In genomic region chr7:7681191-7681935, GRCh38 we compare ENCODE assay signal across 8 cellular contexts. TPM values are rescaled to one million over a fixed set of nuclear protein-coding genes. Genes with fewer than 3 reads are reported as not detected.
DNase-seq lines count a peak whose midpoint lies in the region; ATAC-seq and TF ChIP-seq lines count a peak whose summit lies in the region.

No MANE protein-coding gene starts in this region.

- peaks cover 0 to 25% of the 10 kb centered on the region in 2 donors for H3K4me1 ChIP-seq in adrenal gland (replicated peaks in 1 of 2)

- H3K27ac ChIP-seq in adrenal gland, result peak overlapping the region in 1 of 5 donors; percentile 58

- H3K4me3 ChIP-seq in adrenal gland, result no peak overlapping the region

- no peaks in the 10 kb centered on the region for H3K36me3 ChIP-seq in adrenal gland (replicated peaks in 1 of 2)

- no peaks in the 10 kb centered on the region for H3K9me3 ChIP-seq in adrenal gland (replicated peaks in 1 of 3)

- WGBS in adrenal gland, 4 donors, result 33 to 42% (median 38%) methylated on average over 7 of the region's 7 CpGs

- ATAC-seq in GM19395 (IDR thresholded peaks at IDR 0.05; ENCODE audit: unreplicated experiment) (peak; percentile 85), left cardiac atrium (peak; percentile 79 to 91), sciatic nerve (peak; percentile 90)

- TF ChIP-seq CTCF in adrenal gland (IDR thresholded peaks at IDR 0.05), result peak; percentile 37 to 79 (median 71)

- DNase-seq in DMS114 treated with DMSO at 0.1 percent for 48 hours (lab: John Stamatoyannopoulos, UW; ENCODE audit: unreplicated experiment) (peak; percentile 62), HS-5 (ENCODE audit: low read depth) (peak; percentile 60), NCI-H82 treated with DMSO at 0.1 percent for 48 hours (lab: John Stamatoyannopoulos, UW; ENCODE audit: unreplicated experiment) (peak; percentile 76), adrenal gland (peak in 5 of 7 donors; percentile 32 to 68 (median 62)), left cardiac atrium (no peak), sciatic nerve (ENCODE audit: low spot score) (no peak), 8988T (no peak)

- TF ChIP-seq POLR2A in adrenal gland (IDR thresholded peaks at IDR 0.05), result no peak

- H3K27me3 ChIP-seq in adrenal gland, result no peaks in the 10 kb centered on the region

- intact Hi-C loops in adrenal gland (cut with DNase I) (no loop called here), left cardiac atrium (cut with DNase I) (loop anchor here in 1 of 2 donors (5.0 kb wide), 1 partner anchor 81 kb away; no protein-coding TSS in a partner anchor), sciatic nerve (cut with DNase I) (loop anchor here (5.0 kb wide), 1 partner anchor 81 kb away; no protein-coding TSS in a partner anchor)

RNA-seq across cellular contexts. Expression of gene RPA3, which starts 37.0 kb away (rescaled TPM):
- 10 to 100 TPM; 15.3 to 49.4 (median 32.7) TPM for total RNA-seq in adrenal gland
- 10 to 100 TPM; 19.6 to 31.4 (median 27.6) TPM for polyA plus RNA-seq in adrenal gland
- total RNA-seq in left cardiac atrium, result 10 to 100 TPM; 20.3 to 24.8 TPM
- 26.3 TPM for total RNA-seq in sciatic nerve

RNA-seq across cellular contexts. Expression of gene UMAD1, which starts 40.8 kb away (rescaled TPM):
- total RNA-seq in adrenal gland (10 to 100 TPM; 16.7 to 77.4 (median 24.4) TPM), left cardiac atrium (10 to 100 TPM in 1 of 2 donors, 1 to 10 TPM in 1; 9.8 to 11.1 TPM), sciatic nerve (18.6 TPM)
- polyA plus RNA-seq in adrenal gland, result 10 to 100 TPM in 1 of 3 donors, 1 to 10 TPM in 2; 7.4 to 33.3 (median 9.0) TPM

Comparison
In these comparisons a context has a peak if more than half of its experiments do, and no peak if none do; other contexts are left out.
1. DNase-seq: peak in DMS114 treated with DMSO at 0.1 percent for 48 hours (single experiment), HS-5 (single experiment), NCI-H82 treated with DMSO at 0.1 percent for 48 hours (single experiment) and adrenal gland (5 of 7); none in left cardiac atrium (single experiment), sciatic nerve (single experiment) and 8988T (single experiment).
2. Peak in every context shown above with its lines, with median percentiles within 50 percentile points of each other: ATAC-seq.